Comparison of ENCODE assay signal across 8 cellular contexts in genomic region chr19:1942078-1942933, GRCh38. TPM values are rescaled to one million over a fixed set of nuclear protein-coding genes. Genes with fewer than 3 reads are reported as not detected.
DNase-seq lines count a peak whose midpoint lies in the region; TF ChIP-seq lines count a peak whose summit lies in the region.

No MANE protein-coding gene starts in this region.

- no peaks in the 10 kb centered on the region for H3K9me3 ChIP-seq in neural progenitor cell (ENCODE audit: low read depth)
- H3K9me3 ChIP-seq in subcutaneous abdominal adipose tissue (ENCODE audit: control insufficient read depth in 5 of 5, low read length in 5 of 5): no peaks in the 10 kb centered on the region

- H3K9ac ChIP-seq in neural progenitor cell: peak overlapping the region; percentile 72
- peak overlapping the region; percentile 17 to 87 (median 68) for H3K9ac ChIP-seq in subcutaneous abdominal adipose tissue (ENCODE audit: low read length in 5 of 5)

- H3K36me3 ChIP-seq in neural progenitor cell (no peaks in the 10 kb centered on the region), subcutaneous abdominal adipose tissue (ENCODE audit: control insufficient read depth in 5 of 5, insufficient read depth in 5 of 5, low read length in 5 of 5) (peaks cover 0 to 3% (median 0%) of the 10 kb centered on the region in 5 donors)

- H3K4me1 ChIP-seq in neural progenitor cell: peaks cover 17% of the 10 kb centered on the region
- H3K4me1 ChIP-seq in subcutaneous abdominal adipose tissue (ENCODE audit: control insufficient read depth in 5 of 5, insufficient read depth in 5 of 5, low read length in 5 of 5): peaks cover 3 to 53% (median 44%) of the 10 kb centered on the region in 5 donors

- no peak for TF ChIP-seq CTCF in foreskin fibroblast (IDR thresholded peaks at IDR 0.05; ENCODE audit: low read depth, low read length)
- TF ChIP-seq CTCF in neural progenitor cell (IDR thresholded peaks at IDR 0.05): no peak

- H3K27ac ChIP-seq in neural progenitor cell (peak overlapping the region; percentile 89), subcutaneous abdominal adipose tissue (ENCODE audit: low read depth, low read length) (peak overlapping the region; percentile 89)

- H3K27ac Mint-ChIP-seq in neural progenitor cell: peak overlapping the region; percentile 87

- peaks cover 53% of the 10 kb centered on the region for H4K20me1 ChIP-seq in neural progenitor cell (ENCODE audit: low read depth)

- H3K9me3 Mint-ChIP-seq in neural progenitor cell: no peaks in the 10 kb centered on the region

- DNase-seq in DMS79 (lab: John Stamatoyannopoulos, UW) (peak; percentile 7), HK-2 (ENCODE audit: unreplicated experiment) (peak; percentile 80), RPMI8226 (peak; percentile 83), foreskin fibroblast (peak; percentile 51 to 82), neural progenitor cell (ENCODE audit: low spot score) (peak; percentile 94), NCI-H128 (lab: John Stamatoyannopoulos, UW; ENCODE audit: unreplicated experiment) (no peak)
- DNase-seq in activated gamma-delta T cell treated with anti-CD3 and anti-CD28 coated beads, Interleukin-2, amount 50 U/mL, for 16 hours (ENCODE audit: low read depth): peak; percentile 67

- H3K36me3 Mint-ChIP-seq in neural progenitor cell: peaks cover 8% of the 10 kb centered on the region

- peak overlapping the region; percentile 92 for H3K4me2 ChIP-seq in neural progenitor cell

- peaks cover 35% of the 10 kb centered on the region for H3F3A ChIP-seq in neural progenitor cell (ENCODE audit: low read depth)

- H3K4me3 ChIP-seq in foreskin fibroblast (ENCODE audit: low read depth in 1 of 2, low read length in 2 of 2): peak overlapping the region; percentile 74 to 82
- peak overlapping the region; percentile 89 for H3K4me3 ChIP-seq in neural progenitor cell
- H3K4me3 ChIP-seq in subcutaneous abdominal adipose tissue (ENCODE audit: low read depth in 1 of 5, low read length in 5 of 5): peak overlapping the region; percentile 59 to 82 (median 79)

- H3K4me1 Mint-ChIP-seq in neural progenitor cell: peaks cover 25% of the 10 kb centered on the region

- H2AFZ ChIP-seq in neural progenitor cell (replicated peaks): peak overlapping the region; percentile 10

- peak overlapping the region; percentile 96 for H3K4me3 Mint-ChIP-seq in neural progenitor cell

- peaks cover 6% of the 10 kb centered on the region for H3K27me3 Mint-ChIP-seq in neural progenitor cell (ENCODE audit: insufficient read depth, low read depth)

- peaks cover 69% of the 10 kb centered on the region for H3K79me2 ChIP-seq in neural progenitor cell (ENCODE audit: low read depth)

- H3K27me3 ChIP-seq in neural progenitor cell: no peaks in the 10 kb centered on the region
- no peaks in the 10 kb centered on the region for H3K27me3 ChIP-seq in subcutaneous abdominal adipose tissue (ENCODE audit: control insufficient read depth in 5 of 5, insufficient read depth in 4 of 5, low read length in 5 of 5)

RNA-seq across cellular contexts. Expression of gene CSNK1G2, which starts 1.3 kb away (rescaled TPM):
- total RNA-seq in neural progenitor cell (ENCODE audit: low replicate concordance): 49.6 and 161 TPM in 2 replicates

RNA-seq across cellular contexts. Expression of gene ADAT3, which starts 37.1 kb away (rescaled TPM):
- total RNA-seq in neural progenitor cell (ENCODE audit: low replicate concordance): 2.4 and 6.5 TPM in 2 replicates

RNA-seq across cellular contexts. Expression of gene SCAMP4, which starts 37.1 kb away (rescaled TPM):
- 11.5 and 67.6 TPM in 2 replicates for total RNA-seq in neural progenitor cell (ENCODE audit: low replicate concordance)

RNA-seq across cellular contexts. Expression of gene ABHD17A, which starts 57.0 kb away (rescaled TPM):
- total RNA-seq in neural progenitor cell (ENCODE audit: low replicate concordance): 20.2 and 87.0 TPM in 2 replicates
